Comparison of ENCODE assay signal across 34 cellular contexts in genomic region chr2:139905624-139906023, GRCh38.
"Had no signal": no experiment of that assay in that cellular context is flagged by ENCODE, and none has a peak within 500 bp of the region (broad histone marks: within the 10 kb centered on the region; RNA-seq: fewer than 3 reads in every experiment).

No MANE protein-coding gene starts in this region.

- H3K27me3 ChIP-seq: MG63 had no signal

- DNase-seq: Karpas-422, Kasumi-1, MG63, MM.1S, MV-4-11, NCI-H1048, NCI-H1092, NCI-H1092 treated with DMSO at 0.1 percent for 48 hours, NCI-H1105, NCI-H1105 treated with DMSO at 0.1 percent for 48 hours, NCI-H1417, NCI-H1417 treated with DMSO at 0.1 percent for 48 hours, NCI-H1436, NCI-H1436 treated with DMSO at 0.1 percent for 48 hours, NCI-H146, NCI-H1694, NCI-H1694 treated with DMSO at 0.1 percent for 48 hours, NCI-H187, NCI-H187 treated with DMSO at 0.1 percent for 48 hours, NCI-H1930, NCI-H2029, NCI-H2029 treated with DMSO at 0.1 percent for 48 hours, NCI-H2081, NCI-H2081 treated with DMSO at 0.1 percent for 48 hours, NCI-H2107, NCI-H2171, NCI-H2171 treated with DMSO at 0.1 percent for 48 hours, NCI-H2227 treated with DMSO at 0.1 percent for 48 hours, NCI-H226, NCI-H345, NCI-H446, NCI-H446 treated with DMSO at 0.1 percent for 48 hours, NCI-H510A, NCI-H510A treated with DMSO at 0.1 percent for 48 hours had no signal

- H3K36me3 ChIP-seq: MG63 had no signal

- H3K9me3 ChIP-seq: MG63 had no signal

- H3K4me3 ChIP-seq: MG63 had no signal
